Comparison of ENCODE assay signal across 9 cellular contexts in genomic region chr6:116008470-116009229, GRCh38. TPM values are rescaled to one million over a fixed set of nuclear protein-coding genes. Genes with fewer than 3 reads are reported as not detected.
DNase-seq lines count a peak whose midpoint lies in the region; ATAC-seq and TF ChIP-seq lines count a peak whose summit lies in the region.
"Had no signal": no experiment of that assay in that cellular context is flagged by ENCODE, and none has a peak within 500 bp of the region (broad histone marks: within the 10 kb centered on the region; RNA-seq: fewer than 3 reads in every experiment).

No MANE protein-coding gene starts in this region.

- no peaks in the 10 kb centered on the region for H3K27me3 Mint-ChIP-seq in natural killer cell (ENCODE audit: low read depth in 2 of 2)
- H3K27me3 Mint-ChIP-seq: activated naive CD8-positive, alpha-beta T cell had no signal

- H3K27ac ChIP-seq in A673 (ENCODE audit: low read depth, low read length, poor library complexity, severe bottlenecking) (no peak overlapping the region), lower lobe of right lung (peak overlapping the region; percentile 42)

- H3K4me3 Mint-ChIP-seq in natural killer cell: no peak overlapping the region
- H3K4me3 Mint-ChIP-seq: activated naive CD8-positive, alpha-beta T cell had no signal

- H3K27ac Mint-ChIP-seq in natural killer cell: no peak overlapping the region
- H3K27ac Mint-ChIP-seq: activated naive CD8-positive, alpha-beta T cell had no signal

- ATAC-seq in GM21360 (IDR thresholded peaks at IDR 0.05; ENCODE audit: unreplicated experiment) (peak; percentile 65), HG03457 (IDR thresholded peaks at IDR 0.05; ENCODE audit: unreplicated experiment) (peak; percentile 51), lower lobe of right lung (peak in 1 of 2 donors; percentile 72), natural killer cell (no peak)

- H3K9me3 ChIP-seq in A673 (ENCODE audit: low read depth, low read length, poor library complexity, severe bottlenecking) (no peaks in the 10 kb centered on the region), lower lobe of right lung (no peaks in the 10 kb centered on the region), BE2C (no peaks in the 10 kb centered on the region; the same call in 1 of the 2 replicates)

- no peaks in the 10 kb centered on the region for H3K27me3 ChIP-seq in A673 (replicated peaks; ENCODE audit: insufficient read depth, low read depth, low read length, poor library complexity)
- no peaks in the 10 kb centered on the region for H3K27me3 ChIP-seq in lower lobe of right lung (ENCODE audit: low read depth)
- no peaks in the 10 kb centered on the region for H3K27me3 ChIP-seq in BE2C

- intact Hi-C loops in A673 (cut with micrococcal nuclease; ENCODE audit: unreplicated experiment) (no loop called here), lower lobe of right lung (cut with DNase I) (no loop called here), natural killer cell (cut with micrococcal nuclease) (no loop called here)

- no TSS peak for BruUV-seq in A673 (replicated peaks; lab: Mats Ljungman, UMichigan)

- CTCF ChIA-PET in A673 (lab: Charles Lee): interaction anchor here (0.8 kb wide), 1 partner anchor 39 kb away, joined by 3 read pairs; no protein-coding TSS in a partner anchor

- no peak for TF ChIP-seq CTCF in A673 (conservative IDR thresholded peaks at IDR 0.05; ENCODE audit: low read depth, low read length)
- no peak for TF ChIP-seq CTCF in lower lobe of right lung (IDR thresholded peaks at IDR 0.05)
- TF ChIP-seq CTCF in BE2C (IDR thresholded peaks at IDR 0.05; ENCODE audit: low read depth, low read length): no peak
- no peak for TF ChIP-seq CTCF in natural killer cell (IDR thresholded peaks at IDR 0.05)

- H3K4me3 ChIP-seq in A673 (ENCODE audit: low read depth, low read length, poor library complexity, severe bottlenecking) (no peak overlapping the region), lower lobe of right lung (no peak overlapping the region), BE2C (ENCODE audit: low read depth, low read length) (no peak overlapping the region)

- no peaks in the 10 kb centered on the region for H3K36me3 Mint-ChIP-seq in natural killer cell
- H3K36me3 Mint-ChIP-seq: activated naive CD8-positive, alpha-beta T cell had no signal

- DNase-seq in A673 (ENCODE audit: low spot score) (peak; percentile 46), astrocyte of the hippocampus (ENCODE audit: low read depth, low spot score) (peak; percentile 71), lower lobe of right lung (no peak), BE2C (no peak), natural killer cell (no peak), DMS79 (lab: John Stamatoyannopoulos, UW) (no peak)

- H3K4me1 ChIP-seq in A673 (ENCODE audit: insufficient read depth, low read length, poor library complexity, severe bottlenecking) (peaks cover 35% of the 10 kb centered on the region), lower lobe of right lung (peaks cover 36% of the 10 kb centered on the region), BE2C (no peaks in the 10 kb centered on the region)

- POLR2A ChIA-PET in A673 (lab: Charles Lee; ENCODE audit: low non-redundant PET): interaction anchor here (0.7 kb wide), 1 partner anchor 662 kb away, joined by 3 read pairs; no protein-coding TSS in a partner anchor

- H3K4me1 Mint-ChIP-seq in natural killer cell: no peaks in the 10 kb centered on the region

- no peaks in the 10 kb centered on the region for H3K9me3 Mint-ChIP-seq in natural killer cell

- H3K36me3 ChIP-seq in A673 (ENCODE audit: insufficient read depth, low read length, poor library complexity, severe bottlenecking) (no peaks in the 10 kb centered on the region), lower lobe of right lung (no peaks in the 10 kb centered on the region), BE2C (no peaks in the 10 kb centered on the region)

RNA-seq across cellular contexts. Expression of gene FRK, which starts 52.0 kb away (rescaled TPM):
- 10.0 and 12.3 TPM in 2 replicates for total RNA-seq in A673 (2021)
- total RNA-seq in lower lobe of right lung: 7.4 TPM
- 0.05 TPM for polyA plus RNA-seq in BE2C (2012; ENCODE audit: insufficient read depth, insufficient read length, low read depth)
- total RNA-seq in natural killer cell: not detected

Comparison
In these comparisons a context has a peak if more than half of its experiments do, and no peak if none do; other contexts are left out.
1. DNase-seq: peak in A673 (single experiment) and astrocyte of the hippocampus (single experiment); none in lower lobe of right lung (single experiment), BE2C (single experiment), natural killer cell (single experiment) and DMS79 (single experiment).
2. ATAC-seq: peak in GM21360 (single experiment) and HG03457 (single experiment); none in natural killer cell (0 of 3).